19 cellular contexts compared by ENCODE assay signal in the genomic region with DNA sequence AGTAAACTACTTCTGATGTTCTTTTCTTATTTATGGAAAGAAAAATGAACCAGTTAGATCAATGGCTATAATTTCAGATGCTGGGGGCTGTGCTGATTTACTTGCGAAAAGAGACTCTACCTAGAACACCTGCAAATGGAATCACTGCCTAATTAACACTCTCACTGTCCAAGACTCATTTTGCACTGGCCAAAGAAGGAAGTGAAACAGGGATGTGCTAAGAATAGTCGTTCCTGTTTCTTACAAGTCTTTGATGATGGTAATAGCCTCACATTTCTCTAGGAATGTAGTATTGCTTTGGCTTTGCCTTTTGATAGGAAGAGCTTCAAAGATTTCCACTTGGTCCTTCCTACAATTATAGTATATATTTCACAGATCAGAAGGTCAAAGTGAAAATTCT. TPM values are rescaled to one million over a fixed set of nuclear protein-coding genes. Genes with fewer than 3 reads are reported as not detected.
DNase-seq lines count a peak whose midpoint lies in the region; ATAC-seq and TF ChIP-seq lines count a peak whose summit lies in the region.
"Had no signal": no experiment of that assay in that cellular context is flagged by ENCODE, and none has a peak within 500 bp of the region (broad histone marks: within the 10 kb centered on the region; RNA-seq: fewer than 3 reads in every experiment).

No MANE protein-coding gene starts in this region.

- H3K27me3 Mint-ChIP-seq in naive thymus-derived CD4-positive, alpha-beta T cell, result peaks cover 10 to 37% (median 21%) of the 10 kb centered on the region in 5 donors

- no peak overlapping the region for H3K4me3 ChIP-seq in naive thymus-derived CD4-positive, alpha-beta T cell (ENCODE audit: low read length)
- H3K4me3 ChIP-seq in WERI-Rb-1 (ENCODE audit: low read depth, low read length), result no peak overlapping the region
- H3K4me3 ChIP-seq: esophagus muscularis mucosa, psoas muscle, suprapubic skin had no signal

- intact Hi-C loops in naive thymus-derived CD4-positive, alpha-beta T cell (cut with micrococcal nuclease), result no loop called here

- H3K9me3 Mint-ChIP-seq in naive thymus-derived CD4-positive, alpha-beta T cell, result no peaks in the 10 kb centered on the region
- H3K9me3 Mint-ChIP-seq: WTC11 had no signal

- no peaks in the 10 kb centered on the region for H3K4me1 ChIP-seq in naive thymus-derived CD4-positive, alpha-beta T cell (ENCODE audit: control insufficient read depth in 2 of 2, insufficient read depth in 2 of 2, low read length in 2 of 2)
- H3K4me1 ChIP-seq: esophagus muscularis mucosa had no signal

- no peaks in the 10 kb centered on the region for H3K36me3 Mint-ChIP-seq in naive thymus-derived CD4-positive, alpha-beta T cell
- H3K36me3 Mint-ChIP-seq: WTC11 had no signal

- POLR2A ChIA-PET in naive thymus-derived CD4-positive, alpha-beta T cell (lab: Charles Lee), result no interaction called here

- CTCF ChIA-PET in naive thymus-derived CD4-positive, alpha-beta T cell (lab: Charles Lee), result no interaction called here

- no peak for TF ChIP-seq CTCF in WERI-Rb-1 (IDR thresholded peaks at IDR 0.05; ENCODE audit: low read depth, low read length)

- no peaks in the 10 kb centered on the region for H3K9me3 ChIP-seq in naive thymus-derived CD4-positive, alpha-beta T cell (ENCODE audit: control insufficient read depth in 2 of 3, low read length in 3 of 3)
- no peaks in the 10 kb centered on the region for H3K9me3 ChIP-seq in WERI-Rb-1 (ENCODE audit: severe bottlenecking)
- H3K9me3 ChIP-seq: esophagus muscularis mucosa, psoas muscle, suprapubic skin had no signal

- no peaks in the 10 kb centered on the region for H3K36me3 ChIP-seq in naive thymus-derived CD4-positive, alpha-beta T cell (ENCODE audit: control insufficient read depth in 2 of 3, insufficient read depth in 3 of 3, low read length in 3 of 3)
- no peaks in the 10 kb centered on the region for H3K36me3 ChIP-seq in WERI-Rb-1
- H3K36me3 ChIP-seq: esophagus muscularis mucosa, suprapubic skin had no signal

- ATAC-seq in GM18868 (IDR thresholded peaks at IDR 0.05; ENCODE audit: unreplicated experiment), result peak; percentile 79
- peak; percentile 75 for ATAC-seq in HG03175 (IDR thresholded peaks at IDR 0.05; ENCODE audit: unreplicated experiment)
- peak; percentile 63 for ATAC-seq in naive thymus-derived CD4-positive, alpha-beta T cell
- ATAC-seq: left cardiac atrium, psoas muscle, SK-N-SH treated with all-trans-retinoic acid at 6 μM for 48 hours, WTC11 had no signal

- peaks cover 0 to 3% (median 0%) of the 10 kb centered on the region in 7 donors for H3K4me1 Mint-ChIP-seq in naive thymus-derived CD4-positive, alpha-beta T cell

- no peak overlapping the region for H3K27ac Mint-ChIP-seq in naive thymus-derived CD4-positive, alpha-beta T cell
- H3K27ac Mint-ChIP-seq: WTC11 had no signal

- no peak overlapping the region for H3K27ac ChIP-seq in naive thymus-derived CD4-positive, alpha-beta T cell (ENCODE audit: low read depth, low read length)
- no peak overlapping the region for H3K27ac ChIP-seq in WERI-Rb-1
- H3K27ac ChIP-seq: esophagus muscularis mucosa, psoas muscle, suprapubic skin had no signal

- DNase-seq in OCI-M1 (lab: John Stamatoyannopoulos, UW) (peak; percentile 15), D341Med (ENCODE audit: low spot score) (no peak), hepatic stellate cell (ENCODE audit: low spot score) (no peak), NCI-H1105 (lab: John Stamatoyannopoulos, UW) (no peak), WERI-Rb-1 (no peak)
- DNase-seq in naive thymus-derived CD4-positive, alpha-beta T cell, result no peak
- DNase-seq: activated effector memory CD4-positive, alpha-beta T cell treated with anti-CD3 and anti-CD28 coated beads, Interleukin-2, amount 50 U/mL, for 16 hours; cortex of kidney; DMS53; left cardiac atrium; NCI-H2029 treated with DMSO at 0.1 percent for 48 hours; psoas muscle; stimulated activated CD4-positive, alpha-beta T cell treated with anti-CD3 and anti-CD28 coated beads, Interleukin-15, amount 100 ng/mL, for 24 hours had no signal

- no peaks in the 10 kb centered on the region for H3K27me3 ChIP-seq in naive thymus-derived CD4-positive, alpha-beta T cell (ENCODE audit: control insufficient read depth in 2 of 2, insufficient read depth in 2 of 2, low read length in 2 of 2)
- H3K27me3 ChIP-seq in WERI-Rb-1 (ENCODE audit: insufficient read depth, low read depth, severe bottlenecking), result peaks cover 9% of the 10 kb centered on the region
- H3K27me3 ChIP-seq: esophagus muscularis mucosa, suprapubic skin had no signal

- no peak overlapping the region for H3K4me3 Mint-ChIP-seq in naive thymus-derived CD4-positive, alpha-beta T cell
- H3K4me3 Mint-ChIP-seq: WTC11 had no signal

RNA-seq across cellular contexts. Expression of gene TSNAX, which starts 12.7 kb away (rescaled TPM):
- 10 to 100 TPM; 33.7 to 49.7 (median 34.3) TPM for total RNA-seq in naive thymus-derived CD4-positive, alpha-beta T cell
- 10 to 100 TPM; 93.1 to 97.1 TPM for polyA plus RNA-seq in naive thymus-derived CD4-positive, alpha-beta T cell
